ENCODE assay signal across 8 cellular contexts in the genomic region with DNA sequence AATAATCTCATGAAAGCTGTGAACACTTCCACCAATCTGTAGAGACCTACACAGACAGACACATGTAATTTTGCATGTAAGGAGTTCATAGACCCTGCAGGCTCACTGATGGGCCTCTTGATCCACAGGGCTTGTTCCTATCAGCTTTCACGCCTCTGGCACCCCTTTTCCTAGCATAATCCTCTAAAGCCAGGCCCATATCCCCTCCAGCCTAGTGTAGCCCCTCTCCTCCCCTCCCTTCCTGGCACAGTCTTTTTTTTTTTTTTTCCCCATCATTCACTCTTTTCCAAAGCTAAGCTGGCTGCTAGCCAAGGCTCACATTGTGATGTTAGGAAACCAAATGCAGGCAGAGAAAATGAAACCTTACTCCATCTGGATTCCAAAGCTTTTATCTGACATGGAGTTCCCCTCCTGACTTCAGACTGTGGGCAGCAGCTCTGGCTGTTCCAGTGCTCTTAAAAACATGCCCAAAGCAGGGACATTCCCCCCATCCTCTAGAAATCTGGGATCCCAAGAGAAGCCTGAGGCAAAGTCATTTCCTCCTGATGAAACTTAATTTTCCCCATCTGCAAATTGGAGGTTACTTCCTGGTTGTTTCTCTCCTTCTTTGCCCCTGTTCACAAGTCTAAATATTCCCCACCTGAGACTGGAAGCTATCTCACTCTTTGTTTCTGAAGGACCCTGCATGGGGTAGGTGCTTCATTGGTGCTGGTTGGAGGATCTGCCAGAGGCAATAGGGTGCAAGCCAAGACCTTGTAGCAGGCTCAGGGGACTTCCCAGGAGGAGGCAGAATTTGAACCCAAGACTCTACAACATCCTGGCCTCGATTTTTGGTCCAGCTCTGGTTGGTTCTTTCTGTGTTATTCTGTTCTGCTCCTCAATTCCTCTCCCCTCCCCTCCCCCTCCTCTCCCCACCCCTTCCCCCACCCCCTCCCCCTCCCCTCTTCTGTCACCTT. TPM values are rescaled to one million over a fixed set of nuclear protein-coding genes. Genes with fewer than 3 reads are reported as not detected.
DNase-seq lines count a peak whose midpoint lies in the region; ATAC-seq and TF ChIP-seq lines count a peak whose summit lies in the region.

No MANE protein-coding gene starts in this region.

- H3K4me2 ChIP-seq in DND-41 (ENCODE audit: insufficient read depth, low read length) (no peak overlapping the region), neural progenitor cell (peak overlapping the region; percentile 0)

- H2AFZ ChIP-seq in DND-41 (ENCODE audit: low read depth, low read length), result peak overlapping the region; percentile 56; the same call in 1 of the 2 replicates
- no peak overlapping the region for H2AFZ ChIP-seq in neural progenitor cell (replicated peaks)

- no peaks in the 10 kb centered on the region for H3K36me3 ChIP-seq in DND-41 (ENCODE audit: insufficient read depth, low read length)
- no peaks in the 10 kb centered on the region for H3K36me3 ChIP-seq in neural progenitor cell
- H3K36me3 ChIP-seq in H7 (replicated peaks; ENCODE audit: control insufficient read depth, insufficient read depth, low read length), result no peaks in the 10 kb centered on the region

- H3K27me3 ChIP-seq in DND-41 (ENCODE audit: insufficient read depth, low read length, poor library complexity), result no peaks in the 10 kb centered on the region
- no peaks in the 10 kb centered on the region for H3K27me3 ChIP-seq in neural progenitor cell
- H3K27me3 ChIP-seq in H7 (ENCODE audit: control insufficient read depth, insufficient read depth, low read length), result no peaks in the 10 kb centered on the region

- TF ChIP-seq CTCF in DND-41 (IDR thresholded peaks at IDR 0.05; ENCODE audit: borderline replicate concordance, extremely low read depth, low read length, poor library complexity, severe bottlenecking) (no peak), cardiac fibroblast (IDR thresholded peaks at IDR 0.05; ENCODE audit: low read depth, low read length) (no peak), neural progenitor cell (IDR thresholded peaks at IDR 0.05) (no peak), GM13977 (IDR thresholded peaks at IDR 0.05; ENCODE audit: extremely low read depth, insufficient read depth, missing control alignments) (no peak)

- H3K27ac ChIP-seq in DND-41 (ENCODE audit: low read length) (no peak overlapping the region; the same call in 1 of the 2 replicates), neural progenitor cell (no peak overlapping the region)

- H3F3A ChIP-seq in neural progenitor cell (ENCODE audit: low read depth), result no peaks in the 10 kb centered on the region

- ATAC-seq in DND-41 (ENCODE audit: insufficient read depth, low read depth), result no peak

- no peak for DNase-seq in DND-41
- DNase-seq in NCI-H2029 (lab: John Stamatoyannopoulos, UW), result peak; percentile 49
- peak; percentile 78 to 89 for DNase-seq in cardiac fibroblast (ENCODE audit: low read depth in 2 of 2)
- DNase-seq in neural progenitor cell (ENCODE audit: low spot score), result peak; percentile 11
- no peak for DNase-seq in H7
- no peak for DNase-seq in DMS114 treated with DMSO at 0.1 percent for 48 hours (lab: John Stamatoyannopoulos, UW; ENCODE audit: unreplicated experiment)
- no peak for DNase-seq in NCI-H526 (lab: John Stamatoyannopoulos, UW)
- DNase-seq in GM13977 (ENCODE audit: low spot score), result no peak

- H3K79me2 ChIP-seq in DND-41 (ENCODE audit: insufficient read depth, low read length) (no peaks in the 10 kb centered on the region), neural progenitor cell (ENCODE audit: low read depth) (no peaks in the 10 kb centered on the region)

- H3K9me3 ChIP-seq in DND-41 (ENCODE audit: insufficient read depth, low read length, severe bottlenecking), result no peaks in the 10 kb centered on the region
- H3K9me3 ChIP-seq in neural progenitor cell (ENCODE audit: low read depth), result no peaks in the 10 kb centered on the region

- H4K20me1 ChIP-seq in DND-41 (ENCODE audit: insufficient read depth, low read length) (no peaks in the 10 kb centered on the region), neural progenitor cell (ENCODE audit: low read depth) (no peaks in the 10 kb centered on the region)

- H3K9me3 Mint-ChIP-seq in neural progenitor cell, result no peaks in the 10 kb centered on the region

- no peak overlapping the region for H3K9ac ChIP-seq in DND-41 (ENCODE audit: low read depth, low read length)
- no peak overlapping the region for H3K9ac ChIP-seq in neural progenitor cell

- H3K4me1 ChIP-seq in DND-41 (ENCODE audit: insufficient read depth, low read length) (peaks cover 15% of the 10 kb centered on the region), neural progenitor cell (peaks cover 7% of the 10 kb centered on the region)

- in situ Hi-C loops in GM13977 (cut with MboI; ENCODE audit: low pct_unique_long_range_greater_than_20kb, low sequenced_read_pairs, unreplicated experiment), result no loop called here

- peak overlapping the region; percentile 19 for H3K27ac Mint-ChIP-seq in neural progenitor cell

- no peaks in the 10 kb centered on the region for H3K27me3 Mint-ChIP-seq in neural progenitor cell (ENCODE audit: insufficient read depth, low read depth)

- H3K4me3 ChIP-seq in DND-41 (ENCODE audit: low read depth in 1 of 2, low read length in 2 of 2) (no peak overlapping the region), cardiac fibroblast (replicated peaks in 1 of 2; ENCODE audit: low read depth in 2 of 2, low read length in 2 of 2) (no peak overlapping the region), neural progenitor cell (no peak overlapping the region), H7 (ENCODE audit: insufficient read depth, low read depth, low read length) (no peak overlapping the region)

- H3K4me1 Mint-ChIP-seq in neural progenitor cell, result peaks cover 13% of the 10 kb centered on the region

- no peak overlapping the region for H3K4me3 Mint-ChIP-seq in neural progenitor cell

- H3K36me3 Mint-ChIP-seq in neural progenitor cell, result no peaks in the 10 kb centered on the region

RNA-seq across cellular contexts. Expression of a gene that starts 9.9 kb away (rescaled TPM):
- total RNA-seq in neural progenitor cell (ENCODE audit: low replicate concordance), result not detected in 2 replicates
- not detected in 2 replicates for total RNA-seq in H7 (2014; rRNA removed; shearing (Covaris generic))

RNA-seq across cellular contexts. Expression of a gene that starts 21.4 kb away (rescaled TPM):
- total RNA-seq in neural progenitor cell (ENCODE audit: low replicate concordance), result not detected in 2 replicates
- not detected in 2 replicates for total RNA-seq in H7 (2014; rRNA removed; shearing (Covaris generic))

RNA-seq across cellular contexts. Expression of a gene that starts 40.5 kb away (rescaled TPM):
- total RNA-seq in neural progenitor cell (ENCODE audit: low replicate concordance), result 22.8 and 28.8 TPM in 2 replicates
- total RNA-seq in H7 (2014; rRNA removed; shearing (Covaris generic)), result 7.0 and 11.9 TPM in 2 replicates

RNA-seq across cellular contexts. Expression of a gene that starts 53.4 kb away (rescaled TPM):
- total RNA-seq in neural progenitor cell (ENCODE audit: low replicate concordance), result not detected in 2 replicates
- total RNA-seq in H7 (2014; rRNA removed; shearing (Covaris generic)), result not detected in 2 replicates

Comparison
In these comparisons a context has a peak if more than half of its experiments do, and no peak if none do; other contexts are left out.
1. DNase-seq: peak in NCI-H2029 (single experiment), cardiac fibroblast (2 of 2) and neural progenitor cell (single experiment); none in DND-41 (single experiment), H7 (single experiment), DMS114 treated with DMSO at 0.1 percent for 48 hours (single experiment), NCI-H526 (0 of 2) and GM13977 (single experiment).